In the genomic region with DNA sequence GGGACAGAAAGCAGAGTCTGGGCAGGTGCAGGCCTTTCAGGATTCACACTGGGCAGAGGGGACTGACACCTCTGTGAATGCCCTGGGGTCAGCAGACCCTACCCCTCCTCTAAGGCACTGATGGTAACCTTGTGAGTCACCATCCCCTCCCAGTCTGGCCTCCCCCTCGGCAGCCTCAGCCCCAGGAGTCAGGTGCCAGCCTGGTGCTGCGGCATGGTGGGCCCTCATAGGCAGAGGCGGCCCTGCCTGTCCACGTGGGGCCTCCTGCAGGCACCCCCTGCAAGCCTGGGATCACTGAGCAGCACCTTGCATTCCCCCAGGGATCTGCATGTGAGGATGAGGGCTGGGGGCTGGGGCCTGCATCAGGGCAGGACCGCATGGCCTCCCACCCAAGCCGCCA, we compare ENCODE assay signal across 23 cellular contexts. TPM values are rescaled to one million over a fixed set of nuclear protein-coding genes. Genes with fewer than 3 reads are reported as not detected.
DNase-seq lines count a peak whose midpoint lies in the region; ATAC-seq and TF ChIP-seq lines count a peak whose summit lies in the region.
"Had no signal": no experiment of that assay in that cellular context is flagged by ENCODE, and none has a peak within 500 bp of the region (broad histone marks: within the 10 kb centered on the region; RNA-seq: fewer than 3 reads in every experiment).

No MANE protein-coding gene starts in this region.

- CTCF ChIA-PET in activated naive CD4-positive, alpha-beta T cell treated with anti-CD3 and anti-CD28 coated beads for 36 hours (lab: Charles Lee): interaction anchor here (0.5 to 3.7 kb wide), 7 partner anchors 9 to 1473 kb away, joined by 3 to 30 read pairs (median 4); no protein-coding TSS in a partner anchor

- H3K4me1 ChIP-seq in Loucy (ENCODE audit: insufficient read depth, low read length, poor library complexity, severe bottlenecking) (peaks cover 75% of the 10 kb centered on the region), sigmoid colon (peaks cover 0 to 94% (median 82%) of the 10 kb centered on the region in 4 donors)

- peak; percentile 41 for DNase-seq in activated naive CD4-positive, alpha-beta T cell treated with anti-CD3 and anti-CD28 coated beads for 36 hours
- DNase-seq in activated naive CD4-positive, alpha-beta T cell treated with anti-CD3 and anti-CD28 coated beads, Interleukin-2, amount 50 U/mL, for 72 hours (ENCODE audit: low spot score in 2 of 2): no peak
- DNase-seq in activated naive CD8-positive, alpha-beta T cell treated with anti-CD3 and anti-CD28 coated beads for 36 hours: peak; percentile 26
- DNase-seq in sigmoid colon: no peak
- DNase-seq in glutamatergic neuron: no peak
- DNase-seq: activated effector memory CD4-positive, alpha-beta T cell treated with Interleukin-2 at 50 U/mL for 16 hours; dorsolateral prefrontal cortex; head of caudate nucleus; NCI-H1092; small intestine; stimulated activated naive B cell treated with anti-CD40 and anti-IgM and Interleukin-4, amounts not matched to agents 10 μg/mL and 1 μg/mL and 100 μg/mL, for 72 hours had no signal

- peaks cover 50% of the 10 kb centered on the region for H3K4me1 Mint-ChIP-seq in activated naive CD4-positive, alpha-beta T cell treated with anti-CD3 and anti-CD28 coated beads for 36 hours (ENCODE audit: low read depth)
- H3K4me1 Mint-ChIP-seq in activated naive CD8-positive, alpha-beta T cell treated with anti-CD3 and anti-CD28 coated beads for 36 hours: peaks cover 22% of the 10 kb centered on the region
- H3K4me1 Mint-ChIP-seq in glutamatergic neuron (ENCODE audit: low read depth, unreplicated experiment): peaks cover 7% of the 10 kb centered on the region

- H3K36me3 ChIP-seq in Loucy (ENCODE audit: insufficient read depth, low read length) (no peaks in the 10 kb centered on the region), sigmoid colon (peaks cover 34 to 69% (median 47%) of the 10 kb centered on the region in 4 donors)
- H3K36me3 ChIP-seq: vagina had no signal

- H3K9me3 ChIP-seq in Loucy (ENCODE audit: insufficient read depth, low read depth, low read length) (no peaks in the 10 kb centered on the region), sigmoid colon (no peaks in the 10 kb centered on the region)
- H3K9me3 ChIP-seq: vagina had no signal

- TF ChIP-seq EP300 in sigmoid colon (IDR thresholded peaks at IDR 0.05): no peak

- H3K4me3 Mint-ChIP-seq in activated naive CD4-positive, alpha-beta T cell treated with anti-CD3 and anti-CD28 coated beads for 36 hours: peak overlapping the region; percentile 65
- H3K4me3 Mint-ChIP-seq in activated naive CD8-positive, alpha-beta T cell treated with anti-CD3 and anti-CD28 coated beads for 36 hours: peak overlapping the region; percentile 74
- H3K4me3 Mint-ChIP-seq in glutamatergic neuron (ENCODE audit: unreplicated experiment): no peak overlapping the region
- H3K4me3 Mint-ChIP-seq: brain; stimulated activated naive B cell treated with anti-CD40 and anti-IgM and Interleukin-4, amounts not matched to agents 10 μg/mL and 1 μg/mL and 100 μg/mL, for 72 hours; WTC11 had no signal

- TF ChIP-seq CTCF in Loucy (conservative IDR thresholded peaks at IDR 0.05; ENCODE audit: low read length): no peak
- no peak for TF ChIP-seq CTCF in sigmoid colon (IDR thresholded peaks at IDR 0.05)
- no peak for TF ChIP-seq CTCF in glutamatergic neuron (IDR thresholded peaks at IDR 0.05; ENCODE audit: partially characterized antibody, unreplicated experiment)

- H3K79me2 ChIP-seq in Loucy (ENCODE audit: insufficient read depth, low read length): peaks cover 21% of the 10 kb centered on the region; the same call in 1 of the 2 replicates

- no peaks in the 10 kb centered on the region for H3K27me3 Mint-ChIP-seq in activated naive CD4-positive, alpha-beta T cell treated with anti-CD3 and anti-CD28 coated beads for 36 hours (ENCODE audit: low read depth)
- no peaks in the 10 kb centered on the region for H3K27me3 Mint-ChIP-seq in activated naive CD8-positive, alpha-beta T cell treated with anti-CD3 and anti-CD28 coated beads for 36 hours
- peaks cover 6% of the 10 kb centered on the region for H3K27me3 Mint-ChIP-seq in glutamatergic neuron (ENCODE audit: unreplicated experiment)
- H3K27me3 Mint-ChIP-seq: brain; stimulated activated naive B cell treated with anti-CD40 and anti-IgM and Interleukin-4, amounts not matched to agents 10 μg/mL and 1 μg/mL and 100 μg/mL, for 72 hours had no signal

- 81 to 87% methylated on average over 6 of the region's 6 CpGs for WGBS in sigmoid colon, 2 donors

- H3K27me3 ChIP-seq in Loucy (ENCODE audit: insufficient read depth, low read length, poor library complexity, severe bottlenecking) (no peaks in the 10 kb centered on the region), sigmoid colon (no peaks in the 10 kb centered on the region)
- H3K27me3 ChIP-seq: dorsolateral prefrontal cortex, vagina had no signal

- no peak for TF ChIP-seq POLR2A in sigmoid colon (IDR thresholded peaks at IDR 0.05)

- H3K27ac ChIP-seq in sigmoid colon: peak overlapping the region; percentile 57 to 97 (median 92)
- H3K27ac ChIP-seq: vagina had no signal

- H3K4me2 ChIP-seq in Loucy (ENCODE audit: low read depth, low read length, poor library complexity, severe bottlenecking): peak overlapping the region; percentile 78

- no peaks in the 10 kb centered on the region for H3F3A ChIP-seq in Loucy (ENCODE audit: low read depth)

- H3K9me3 Mint-ChIP-seq in activated naive CD4-positive, alpha-beta T cell treated with anti-CD3 and anti-CD28 coated beads for 36 hours: no peaks in the 10 kb centered on the region
- no peaks in the 10 kb centered on the region for H3K9me3 Mint-ChIP-seq in activated naive CD4-positive, alpha-beta T cell treated with anti-CD3 and anti-CD28 coated beads, Interleukin-2, amount 50 U/mL, for 72 hours
- no peaks in the 10 kb centered on the region for H3K9me3 Mint-ChIP-seq in activated naive CD8-positive, alpha-beta T cell treated with anti-CD3 and anti-CD28 coated beads for 36 hours
- peaks cover 3% of the 10 kb centered on the region for H3K9me3 Mint-ChIP-seq in glutamatergic neuron (ENCODE audit: unreplicated experiment)
- H3K9me3 Mint-ChIP-seq: stimulated activated naive B cell treated with anti-CD40 and anti-IgM and Interleukin-4, amounts not matched to agents 10 μg/mL and 1 μg/mL and 100 μg/mL, for 72 hours; WTC11 had no signal

- H4K20me1 ChIP-seq in Loucy (ENCODE audit: insufficient read depth, low read length, poor library complexity, severe bottlenecking): no peaks in the 10 kb centered on the region

- peak overlapping the region; percentile 79 for H3K9ac ChIP-seq in Loucy (ENCODE audit: low read depth, low read length, poor library complexity, severe bottlenecking)

- H3K9me2 ChIP-seq in Loucy (replicated peaks; ENCODE audit: low read depth, low read length): no peaks in the 10 kb centered on the region

- H3K27ac Mint-ChIP-seq in activated naive CD4-positive, alpha-beta T cell treated with anti-CD3 and anti-CD28 coated beads for 36 hours: peak overlapping the region; percentile 63
- H3K27ac Mint-ChIP-seq in activated naive CD4-positive, alpha-beta T cell treated with anti-CD3 and anti-CD28 coated beads, Interleukin-2, amount 50 U/mL, for 72 hours: peak overlapping the region in 1 of 2 donors; percentile 79
- peak overlapping the region; percentile 71 for H3K27ac Mint-ChIP-seq in activated naive CD8-positive, alpha-beta T cell treated with anti-CD3 and anti-CD28 coated beads for 36 hours
- no peak overlapping the region for H3K27ac Mint-ChIP-seq in glutamatergic neuron (ENCODE audit: unreplicated experiment)
- H3K27ac Mint-ChIP-seq: WTC11 had no signal

- intact Hi-C loops in activated naive CD4-positive, alpha-beta T cell treated with anti-CD3 and anti-CD28 coated beads for 36 hours (cut with micrococcal nuclease): loop anchor here (2.0 to 10.0 kb wide), 5 partner anchors 50 to 559 kb away; partner anchors contain the start of genes SAP130 and WDR33
- intact Hi-C loops in sigmoid colon (cut with DNase I): no loop called here

- ATAC-seq in activated naive CD4-positive, alpha-beta T cell treated with anti-CD3 and anti-CD28 coated beads, Interleukin-2, amount 50 U/mL, for 72 hours: no peak
- ATAC-seq in GM19397 (IDR thresholded peaks at IDR 0.05; ENCODE audit: unreplicated experiment): no peak
- no peak for ATAC-seq in GM21423 (IDR thresholded peaks at IDR 0.05; ENCODE audit: unreplicated experiment)
- ATAC-seq: esophagus mucosa had no signal

- peak overlapping the region; percentile 66 for H3K4me3 ChIP-seq in Loucy (ENCODE audit: low read length, poor library complexity, severe bottlenecking)
- H3K4me3 ChIP-seq in sigmoid colon: no peak overlapping the region
- H3K4me3 ChIP-seq: dorsolateral prefrontal cortex, K562, vagina had no signal

- no peak overlapping the region for H2AFZ ChIP-seq in Loucy (ENCODE audit: low read length)

- peaks cover 3% of the 10 kb centered on the region for H3K36me3 Mint-ChIP-seq in activated naive CD4-positive, alpha-beta T cell treated with anti-CD3 and anti-CD28 coated beads for 36 hours (ENCODE audit: low read depth)
- H3K36me3 Mint-ChIP-seq in activated naive CD4-positive, alpha-beta T cell treated with anti-CD3 and anti-CD28 coated beads, Interleukin-2, amount 50 U/mL, for 72 hours: no peaks in the 10 kb centered on the region
- no peaks in the 10 kb centered on the region for H3K36me3 Mint-ChIP-seq in activated naive CD8-positive, alpha-beta T cell treated with anti-CD3 and anti-CD28 coated beads for 36 hours
- H3K36me3 Mint-ChIP-seq in glutamatergic neuron (ENCODE audit: unreplicated experiment): no peaks in the 10 kb centered on the region
- H3K36me3 Mint-ChIP-seq: brain, WTC11 had no signal

RNA-seq across cellular contexts. Expression of gene GPR17, which starts 4.8 kb away (rescaled TPM):
- total RNA-seq in activated naive CD4-positive, alpha-beta T cell treated with anti-CD3 and anti-CD28 coated beads for 36 hours: not detected
- total RNA-seq in activated naive CD4-positive, alpha-beta T cell treated with anti-CD3 and anti-CD28 coated beads, Interleukin-2, amount 50 U/mL, for 72 hours: not detected
- not detected for total RNA-seq in activated naive CD8-positive, alpha-beta T cell treated with anti-CD3 and anti-CD28 coated beads for 36 hours
- total RNA-seq in sigmoid colon (1 to 10 TPM in 1 of 4 donors, under 1 TPM in 2, not detected in 1; 0.36 to 1.4 (median 0.66) TPM), glutamatergic neuron (ENCODE audit: unreplicated experiment) (not detected)
- polyA plus RNA-seq in sigmoid colon: under 1 TPM in 2 of 3 donors, not detected in 1; 0.48 to 0.60 TPM
- total RNA-seq: esophagus mucosa, K562, mononuclear cell, osteocyte, vagina, WTC11 had no signal
- polyA plus RNA-seq: AG04450, K562, keratinocyte had no signal

RNA-seq across cellular contexts. Expression of gene LIMS2, which starts 34.2 kb away (rescaled TPM):
- 10 to 100 TPM; 14.6 to 15.5 TPM for total RNA-seq in activated naive CD4-positive, alpha-beta T cell treated with anti-CD3 and anti-CD28 coated beads for 36 hours
- total RNA-seq in activated naive CD4-positive, alpha-beta T cell treated with anti-CD3 and anti-CD28 coated beads, Interleukin-2, amount 50 U/mL, for 72 hours: 10 to 100 TPM in 1 of 2 donors, 1 to 10 TPM in 1; 8.1 to 15.5 TPM
- 10 to 100 TPM; 14.6 to 15.8 TPM for total RNA-seq in activated naive CD8-positive, alpha-beta T cell treated with anti-CD3 and anti-CD28 coated beads for 36 hours
- total RNA-seq in sigmoid colon (100 to 1,000 TPM; 125 to 357 (median 195) TPM), glutamatergic neuron (ENCODE audit: unreplicated experiment) (0.29 TPM)
- 10 to 100 TPM in 2 of 3 donors, 1 to 10 TPM in 1; 3.2 to 40.6 (median 17.4) TPM for polyA plus RNA-seq in sigmoid colon
- polyA plus RNA-seq: keratinocyte had no signal

Comparison
In these comparisons a context has a peak if more than half of its experiments do, and no peak if none do; other contexts are left out.
1. DNase-seq: peak in activated naive CD4-positive, alpha-beta T cell treated with anti-CD3 and anti-CD28 coated beads for 36 hours (single experiment) and activated naive CD8-positive, alpha-beta T cell treated with anti-CD3 and anti-CD28 coated beads for 36 hours (single experiment); none in activated naive CD4-positive, alpha-beta T cell treated with anti-CD3 and anti-CD28 coated beads, Interleukin-2, amount 50 U/mL, for 72 hours (0 of 2), sigmoid colon (single experiment) and glutamatergic neuron (single experiment).
2. RNA of gene LIMS2, which starts 34.2 kb away (total RNA-seq): 125 to 357 TPM in sigmoid colon; 14.6 to 15.8 TPM in activated naive CD8-positive, alpha-beta T cell treated with anti-CD3 and anti-CD28 coated beads for 36 hours, 8.1 to 15.5 TPM in activated naive CD4-positive, alpha-beta T cell treated with anti-CD3 and anti-CD28 coated beads, Interleukin-2, amount 50 U/mL, for 72 hours, 14.6 to 15.5 TPM in activated naive CD4-positive, alpha-beta T cell treated with anti-CD3 and anti-CD28 coated beads for 36 hours and 0.29 TPM in glutamatergic neuron (single experiment); every median in the first group is over 4 times any median in the second.